In genomic region chr1:4682607-4683220, GRCh38 we compare ENCODE assay signal across 26 cellular contexts. TPM values are rescaled to one million over a fixed set of nuclear protein-coding genes. Genes with fewer than 3 reads are reported as not detected.
"Had no signal": no experiment of that assay in that cellular context is flagged by ENCODE, and none has a peak within 500 bp of the region (broad histone marks: within the 10 kb centered on the region; RNA-seq: fewer than 3 reads in every experiment).

No MANE protein-coding gene starts in this region.

- H3K79me2 ChIP-seq: hepatocyte had no signal

- H3K27ac ChIP-seq: esophagus muscularis mucosa, foreskin keratinocyte, gastroesophageal sphincter, heart left ventricle, hepatocyte, lower lobe of right lung, ovary, psoas muscle, sigmoid colon, transverse colon, upper lobe of right lung, vagina had no signal

- ATAC-seq: foreskin keratinocyte; gastroesophageal sphincter; heart left ventricle; left ventricle myocardium superior; lower lobe of right lung; natural killer cell; psoas muscle; right cardiac atrium; stimulated activated memory B cell treated with anti-CD40 and anti-IgM and Interleukin-4, amounts not matched to agents 10 μg/mL and 1 μg/mL and 100 μg/mL, for 72 hours; stimulated activated naive CD8-positive, alpha-beta T cell treated with anti-CD3 and anti-CD28 coated beads, Interleukin-15, Interleukin-2, amounts not matched to agents 100 U/mL and 50 U/mL, for 24 hours; upper lobe of right lung had no signal

- FAIRE-seq: colon, endothelial cell of umbilical vein, islet of Langerhans had no signal

- H3K4me2 ChIP-seq: hepatocyte had no signal

- H3K4me1 ChIP-seq: esophagus muscularis mucosa, foreskin keratinocyte, gastroesophageal sphincter, heart left ventricle, lower lobe of right lung, psoas muscle, sigmoid colon, transverse colon, upper lobe of right lung, vagina had no signal

- DNase-seq: effector memory CD4-positive, alpha-beta T cell; foreskin keratinocyte; heart left ventricle; kidney glomerular epithelial cell; left ventricle myocardium superior; lower lobe of right lung; natural killer cell; occipital lobe; ovary; psoas muscle; right cardiac atrium; sigmoid colon; stimulated activated CD4-positive, alpha-beta T cell treated with anti-CD3 and anti-CD28 coated beads, Interleukin-2, amount 100 ng/mL, for 24 hours; stimulated activated CD4-positive, alpha-beta T cell treated with anti-CD3 and anti-CD28 coated beads, Interleukin-4, amount 100 ng/mL, for 4 hours; stimulated activated naive CD8-positive, alpha-beta T cell treated with anti-CD3 and anti-CD28 coated beads, Interleukin-15, Interleukin-2, amounts not matched to agents 100 U/mL and 50 U/mL, for 24 hours; transverse colon; upper lobe of right lung had no signal

- H3K4me3 ChIP-seq: esophagus muscularis mucosa, gastroesophageal sphincter, heart left ventricle, hepatocyte, lower lobe of right lung, ovary, psoas muscle, sigmoid colon, transverse colon, upper lobe of right lung, vagina had no signal

- H3K36me3 ChIP-seq: esophagus muscularis mucosa, gastroesophageal sphincter, heart left ventricle, lower lobe of right lung, ovary, sigmoid colon, transverse colon, upper lobe of right lung, vagina had no signal

- H2AFZ ChIP-seq: hepatocyte had no signal

- H3K27me3 ChIP-seq: foreskin keratinocyte, hepatocyte, ovary, sigmoid colon, transverse colon, upper lobe of right lung, vagina had no signal

- H3K9me3 ChIP-seq: ovary, psoas muscle, transverse colon, upper lobe of right lung, vagina had no signal

RNA-seq across cellular contexts. Expression of gene AJAP1, which starts 28.3 kb away (rescaled TPM):
- total RNA-seq: endothelial cell of umbilical vein, fibroblast of lung, natural killer cell had no signal
- polyA plus RNA-seq: endothelial cell of umbilical vein had no signal
